32 cellular contexts compared by ENCODE assay signal in genomic region chr17:45687594-45687993, GRCh38.
"Had no signal": no experiment of that assay in that cellular context is flagged by ENCODE, and none has a peak within 500 bp of the region (broad histone marks: within the 10 kb centered on the region; RNA-seq: fewer than 3 reads in every experiment).

No MANE protein-coding gene starts in this region.

- H3K27ac Mint-ChIP-seq: activated CD4-positive, alpha-beta memory T cell treated with anti-CD3 and anti-CD28 coated beads, Interleukin-2, amount 10 ng/mL, durations not matched to agents 7 days and 5 days; activated CD8-positive, alpha-beta memory T cell treated with anti-CD3 and anti-CD28 coated beads, Interleukin-2, amount 10 ng/mL, durations not matched to agents 7 days and 5 days; activated naive CD4-positive, alpha-beta T cell treated with anti-CD3 and anti-CD28 coated beads, Interleukin-2, amount 10 ng/mL, durations not matched to agents 7 days and 5 days; activated naive CD8-positive, alpha-beta T cell; activated naive CD8-positive, alpha-beta T cell treated with anti-CD3 and anti-CD28 coated beads, Interleukin-2, amount 50 U/mL, for 24 hours; T-cell had no signal

- DNase-seq: activated CD4-positive, alpha-beta memory T cell treated with anti-CD3 and anti-CD28 coated beads, Interleukin-2, amount 10 ng/mL, durations not matched to agents 7 days and 5 days; activated CD4-positive, alpha-beta T cell treated with anti-CD3 and anti-CD28 coated beads for 1 hour; activated CD4-positive, alpha-beta T cell treated with anti-CD3 and anti-CD28 coated beads for 48 hours; activated CD4-positive, CD25-positive, alpha-beta regulatory T cell; activated CD8-positive, alpha-beta memory T cell treated with anti-CD3 and anti-CD28 coated beads for 24 hours; activated CD8-positive, alpha-beta memory T cell treated with anti-CD3 and anti-CD28 coated beads, Interleukin-2, amount 10 ng/mL, durations not matched to agents 7 days and 5 days; activated CD8-positive, alpha-beta memory T cell treated with anti-CD3 and anti-CD28 coated beads, Interleukin-2, amount 50 U/mL, for 48 hours; activated effector memory CD4-positive, alpha-beta T cell treated with Interleukin-2 at 50 U/mL for 16 hours; activated naive CD4-positive, alpha-beta T cell treated with anti-CD3 and anti-CD28 coated beads, Interleukin-2, amount 10 ng/mL, durations not matched to agents 7 days and 5 days; activated naive CD8-positive, alpha-beta T cell treated with anti-CD3 and anti-CD28 coated beads, Interleukin-2, amount 50 U/mL, for 24 hours; activated T-cell treated with anti-CD3 and anti-CD28 coated beads, Interleukin-2, amount 50 U/mL, for 48 hours; colonic mucosa; MM.1S; MV-4-11; NCI-H1092; NCI-H1436 treated with DMSO at 0.1 percent for 48 hours; NCI-H1930; NCI-H2081 treated with DMSO at 0.1 percent for 48 hours; NCI-H226; NCI-H446 treated with DMSO at 0.1 percent for 48 hours; NCI-H526; NCI-H774; SHP77 treated with DMSO at 0.1 percent for 48 hours; T-cell; T-helper 2 cell; T-helper 9 cell; WERI-Rb-1 had no signal

- H3K9me3 ChIP-seq: colonic mucosa, SJSA1 had no signal

- H3K4me1 Mint-ChIP-seq: activated CD4-positive, alpha-beta memory T cell treated with anti-CD3 and anti-CD28 coated beads, Interleukin-2, amount 10 ng/mL, durations not matched to agents 7 days and 5 days; activated CD8-positive, alpha-beta memory T cell treated with anti-CD3 and anti-CD28 coated beads, Interleukin-2, amount 10 ng/mL, durations not matched to agents 7 days and 5 days; activated naive CD4-positive, alpha-beta T cell treated with anti-CD3 and anti-CD28 coated beads, Interleukin-2, amount 10 ng/mL, durations not matched to agents 7 days and 5 days; activated naive CD8-positive, alpha-beta T cell treated with anti-CD3 and anti-CD28 coated beads, Interleukin-2, amount 50 U/mL, for 24 hours; T-cell had no signal

- H3K36me3 Mint-ChIP-seq: activated CD8-positive, alpha-beta memory T cell treated with anti-CD3 and anti-CD28 coated beads, Interleukin-2, amount 10 ng/mL, durations not matched to agents 7 days and 5 days; activated naive CD4-positive, alpha-beta T cell treated with anti-CD3 and anti-CD28 coated beads, Interleukin-2, amount 10 ng/mL, durations not matched to agents 7 days and 5 days; activated naive CD8-positive, alpha-beta T cell; T-cell had no signal

- FAIRE-seq: bronchial epithelial cell had no signal

- H3K4me3 Mint-ChIP-seq: activated CD4-positive, alpha-beta memory T cell treated with anti-CD3 and anti-CD28 coated beads, Interleukin-2, amount 10 ng/mL, durations not matched to agents 7 days and 5 days; activated CD8-positive, alpha-beta memory T cell treated with anti-CD3 and anti-CD28 coated beads, Interleukin-2, amount 10 ng/mL, durations not matched to agents 7 days and 5 days; activated naive CD4-positive, alpha-beta T cell treated with anti-CD3 and anti-CD28 coated beads, Interleukin-2, amount 10 ng/mL, durations not matched to agents 7 days and 5 days; activated naive CD8-positive, alpha-beta T cell; activated naive CD8-positive, alpha-beta T cell treated with anti-CD3 and anti-CD28 coated beads, Interleukin-2, amount 50 U/mL, for 24 hours; T-cell had no signal

- ATAC-seq: activated CD8-positive, alpha-beta memory T cell treated with anti-CD3 and anti-CD28 coated beads, Interleukin-2, amount 10 ng/mL, durations not matched to agents 7 days and 5 days; activated naive CD8-positive, alpha-beta T cell treated with anti-CD3 and anti-CD28 coated beads, Interleukin-2, amount 50 U/mL, for 24 hours; Panc1; SK-N-SH treated with all-trans-retinoic acid at 6 μM for 48 hours; T-cell had no signal
